ENCODE assay signal across 17 cellular contexts in genomic region chr10:35307297-35307696, GRCh38. TPM values are rescaled to one million over a fixed set of nuclear protein-coding genes. Genes with fewer than 3 reads are reported as not detected.
DNase-seq lines count a peak whose midpoint lies in the region; ATAC-seq, FAIRE-seq and TF ChIP-seq lines count a peak whose summit lies in the region.
"Had no signal": no experiment of that assay in that cellular context is flagged by ENCODE, and none has a peak within 500 bp of the region (broad histone marks: within the 10 kb centered on the region; RNA-seq: fewer than 3 reads in every experiment).

No MANE protein-coding gene starts in this region.

- H3K9me2 ChIP-seq in neural cell (ENCODE audit: insufficient read depth, low read length): no peaks in the 10 kb centered on the region

- TF ChIP-seq CTCF in Calu3 (IDR thresholded peaks at IDR 0.05; ENCODE audit: unreplicated experiment): no peak
- no peak for TF ChIP-seq CTCF in bronchial epithelial cell (IDR thresholded peaks at IDR 0.05; ENCODE audit: insufficient read depth, low read length, severe bottlenecking)
- no peak for TF ChIP-seq CTCF in neural cell (IDR thresholded peaks at IDR 0.05; ENCODE audit: poor library complexity, severe bottlenecking)

- no peaks in the 10 kb centered on the region for H3K36me3 Mint-ChIP-seq in Calu3 (ENCODE audit: insufficient read depth, unreplicated experiment)

- ATAC-seq in HG02885 (IDR thresholded peaks at IDR 0.05; ENCODE audit: poor library complexity, unreplicated experiment): no peak
- ATAC-seq: heart left ventricle had no signal

- H3K4me3 ChIP-seq in bronchial epithelial cell (ENCODE audit: low read depth, low read length): no peak overlapping the region
- no peak overlapping the region for H3K4me3 ChIP-seq in neural cell (ENCODE audit: low read length)
- H3K4me3 ChIP-seq: coronary artery, heart left ventricle, K562 had no signal

- H3K9me3 Mint-ChIP-seq in Calu3 (ENCODE audit: low read depth, unreplicated experiment): no peaks in the 10 kb centered on the region
- H3K9me3 Mint-ChIP-seq: nephron progenitor cell; T-helper 1 cell treated with Interleukin-12 subunit alpha and Interleukin-12 subunit beta and Interleukin-4 antibody, amounts not matched to agents 30 μg/mL and 1 μg/mL, for 36 hours had no signal

- H3K36me3 ChIP-seq in bronchial epithelial cell (ENCODE audit: control insufficient read depth, insufficient read depth, low read length) (no peaks in the 10 kb centered on the region), neural cell (ENCODE audit: insufficient read depth, low read length) (no peaks in the 10 kb centered on the region)
- H3K36me3 ChIP-seq: heart left ventricle had no signal

- peaks cover 23% of the 10 kb centered on the region for H3K4me1 Mint-ChIP-seq in Calu3 (ENCODE audit: low read depth, unreplicated experiment)

- H3K4me2 ChIP-seq in neural cell (ENCODE audit: low read length): no peak overlapping the region

- intact Hi-C loops in Calu3 (cut with micrococcal nuclease; ENCODE audit: unreplicated experiment): loop anchor here (2.0 kb wide), 1 partner anchor 44 kb away; no protein-coding TSS in a partner anchor

- no TSS peak for BruUV-seq in Calu3 (replicated peaks; lab: Mats Ljungman, UMichigan)

- no peaks in the 10 kb centered on the region for H4K20me1 ChIP-seq in neural cell (ENCODE audit: insufficient read depth)

- no peaks in the 10 kb centered on the region for H3K9me3 ChIP-seq in neural cell (ENCODE audit: low read length)
- H3K9me3 ChIP-seq: heart left ventricle had no signal

- H3K27ac Mint-ChIP-seq in Calu3 (ENCODE audit: unreplicated experiment): peak overlapping the region; percentile 82
- H3K27ac Mint-ChIP-seq: T-helper 1 cell treated with Interleukin-12 subunit alpha and Interleukin-12 subunit beta and Interleukin-4 antibody, amounts not matched to agents 30 μg/mL and 1 μg/mL, for 36 hours had no signal

- TF ChIP-seq RAD21 in neural cell (conservative IDR thresholded peaks at IDR 0.05): no peak

- TF ChIP-seq EP300 in neural cell (conservative IDR thresholded peaks at IDR 0.05; ENCODE audit: poor library complexity, severe bottlenecking): no peak

- no peak overlapping the region for H3K27ac ChIP-seq in neural cell (ENCODE audit: low read length)
- H3K27ac ChIP-seq: coronary artery, heart left ventricle had no signal

- H3K79me2 ChIP-seq in neural cell (replicated peaks; ENCODE audit: insufficient read depth, low read length): no peaks in the 10 kb centered on the region

- no peaks in the 10 kb centered on the region for H3F3A ChIP-seq in neural cell (ENCODE audit: insufficient read depth, low read length, poor library complexity, severe bottlenecking)

- H3K9ac ChIP-seq in neural cell (ENCODE audit: low read length): no peak overlapping the region

- DNase-seq in Calu3 (peak; percentile 29), M059J (ENCODE audit: low read depth) (peak; percentile 53), bronchial epithelial cell (ENCODE audit: low read depth) (peak; percentile 93), cerebellar cortex (ENCODE audit: low spot score) (no peak), NCI-H2029 (lab: John Stamatoyannopoulos, UW) (no peak), retina (no peak)
- DNase-seq: activated CD4-positive, CD25-positive, alpha-beta regulatory T cell; erythroblast; heart left ventricle; NCI-H1092; nephron progenitor cell; SIG-M5 had no signal

- no peak for FAIRE-seq in bronchial epithelial cell (lab: Jason Lieb, UNC)

- H3K27me3 ChIP-seq in bronchial epithelial cell (ENCODE audit: control insufficient read depth, insufficient read depth, low read length) (no peaks in the 10 kb centered on the region), neural cell (ENCODE audit: insufficient read depth, low read depth, low read length) (no peaks in the 10 kb centered on the region)
- H3K27me3 ChIP-seq: heart left ventricle had no signal

- peak overlapping the region; percentile 27 for H3K4me3 Mint-ChIP-seq in Calu3 (ENCODE audit: low read depth, unreplicated experiment)
- H3K4me3 Mint-ChIP-seq: nephron progenitor cell; T-helper 1 cell treated with Interleukin-12 subunit alpha and Interleukin-12 subunit beta and Interleukin-4 antibody, amounts not matched to agents 30 μg/mL and 1 μg/mL, for 36 hours had no signal

- no peaks in the 10 kb centered on the region for H3K27me3 Mint-ChIP-seq in Calu3 (ENCODE audit: unreplicated experiment)

- CTCF ChIA-PET in Calu3 (lab: Charles Lee): interaction anchor here (0.6 to 1.0 kb wide), 4 partner anchors 65 to 334 kb away, joined by 3 to 5 read pairs (median 4); no protein-coding TSS in a partner anchor

- no peak overlapping the region for H2AFZ ChIP-seq in neural cell (ENCODE audit: low read depth, low read length)

TF ChIP-seq in neural cell, 6 proteins besides CTCF, POLR2A, EP300 and RAD21:
- no peak for TF ChIP-seq EZH2 (IDR thresholded peaks at IDR 0.05; ENCODE audit: borderline replicate concordance, insufficient read depth, low read length, poor library complexity, severe bottlenecking)
- TF ChIP-seq POLR2AphosphoS5 (IDR thresholded peaks at IDR 0.05): peak; percentile 1
TF ChIP-seq in neural cell: peak in this region for 1.

RNA-seq across cellular contexts. Expression of gene CCNY, which starts 29.0 kb away (rescaled TPM):
- total RNA-seq in Calu3 (2022) (59.1 and 60.6 TPM in 2 replicates), bronchial epithelial cell (66.3 and 80.6 TPM in 2 replicates)
- 19.2 and 20.8 TPM in 2 replicates for total RNA-seq in M059J (2014; rRNA removed; shearing (Covaris generic))
- polyA plus RNA-seq in neural cell: 36.1 and 36.4 TPM in 2 replicates
- 49.2 and 54.5 TPM in 2 replicates for polyA minus RNA-seq in neural cell

Comparison
In these comparisons a context has a peak if more than half of its experiments do, and no peak if none do; other contexts are left out.
1. DNase-seq: peak in Calu3 (single experiment), M059J (single experiment) and bronchial epithelial cell (single experiment); none in cerebellar cortex (single experiment), NCI-H2029 (single experiment) and retina (single experiment).